Comparison of ENCODE assay signal across 8 cellular contexts in the genomic region with DNA sequence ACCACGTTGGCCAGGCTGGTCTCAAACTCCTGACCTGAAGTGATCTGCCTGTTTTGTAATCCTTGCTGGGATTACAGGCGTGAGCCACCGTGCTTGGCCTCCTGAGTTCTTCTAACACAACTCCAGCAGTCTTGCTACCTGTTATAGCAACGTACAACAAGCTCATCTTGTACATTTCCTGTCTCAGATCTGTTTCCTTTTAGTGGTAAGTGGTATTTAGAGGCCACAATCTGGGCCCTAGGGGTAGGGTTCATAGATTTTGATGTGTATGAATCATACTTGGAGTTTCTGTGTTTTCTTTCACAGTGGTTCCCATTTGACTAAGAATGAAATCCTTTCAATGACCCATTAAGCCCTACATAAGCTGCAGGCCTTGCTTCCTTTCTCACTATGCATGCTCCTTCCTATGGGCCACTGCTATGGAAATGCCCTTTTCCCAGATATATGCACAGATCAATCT. TPM values are rescaled to one million over a fixed set of nuclear protein-coding genes. Genes with fewer than 3 reads are reported as not detected.
DNase-seq lines count a peak whose midpoint lies in the region; ATAC-seq and TF ChIP-seq lines count a peak whose summit lies in the region.

No MANE protein-coding gene starts in this region.

- TF ChIP-seq POLR2A in esophagus muscularis mucosa (IDR thresholded peaks at IDR 0.05; ENCODE audit: low read depth): no peak

- intact Hi-C loops in esophagus muscularis mucosa (cut with DNase I): no loop called here

- H3K4me3 ChIP-seq in BLaER1 treated with 17β-estradiol and CSF1 and Interleukin-3, amounts not matched to agents 10 nM and 100 nM: no peak overlapping the region
- no peak overlapping the region for H3K4me3 ChIP-seq in skeletal muscle tissue (ENCODE audit: low read length in 3 of 3)
- H3K4me3 ChIP-seq in esophagus muscularis mucosa: no peak overlapping the region

- ATAC-seq in GM19351 (IDR thresholded peaks at IDR 0.05; ENCODE audit: unreplicated experiment) (peak; percentile 94), HG03280 (IDR thresholded peaks at IDR 0.05; ENCODE audit: unreplicated experiment) (peak; percentile 94)

- no peak for TF ChIP-seq EP300 in esophagus muscularis mucosa (IDR thresholded peaks at IDR 0.05)

- no peak for TF ChIP-seq CTCF in esophagus muscularis mucosa (IDR thresholded peaks at IDR 0.05)

- H3K9ac ChIP-seq in BLaER1 treated with 17β-estradiol and CSF1 and Interleukin-3, amounts not matched to agents 10 nM and 100 nM: peak overlapping the region in 5 of 11 experiments; percentile 13 to 52 (median 32); a peak in 5 of 22 replicates
- no peak overlapping the region for H3K9ac ChIP-seq in skeletal muscle tissue (ENCODE audit: low read depth in 1 of 3, low read length in 3 of 3)

- H3K9me3 ChIP-seq in BLaER1 treated with 17β-estradiol and CSF1 and Interleukin-3, amounts not matched to agents 10 nM and 100 nM (replicated peaks in 1 of 11): peaks cover 0 to 5% (median 0%) of the 10 kb centered on the region in 11 experiments; a peak in 1 of 22 replicates
- H3K9me3 ChIP-seq in skeletal muscle tissue (ENCODE audit: control insufficient read depth in 3 of 3, low read length in 3 of 3) (no peaks in the 10 kb centered on the region), esophagus muscularis mucosa (no peaks in the 10 kb centered on the region)

- peak overlapping the region; percentile 36 to 55 (median 47) for H3K4me2 ChIP-seq in BLaER1 treated with 17β-estradiol and CSF1 and Interleukin-3, amounts not matched to agents 10 nM and 100 nM

- H3K27me3 ChIP-seq in BLaER1 treated with 17β-estradiol and CSF1 and Interleukin-3, amounts not matched to agents 10 nM and 100 nM: no peaks in the 10 kb centered on the region
- H3K27me3 ChIP-seq in skeletal muscle tissue (ENCODE audit: control insufficient read depth in 3 of 3, insufficient read depth in 3 of 3, low read length in 3 of 3) (no peaks in the 10 kb centered on the region), esophagus muscularis mucosa (no peaks in the 10 kb centered on the region)

- peak overlapping the region in 10 of 11 experiments; percentile 33 to 67 (median 60); a peak in 21 of 22 replicates for H3K27ac ChIP-seq in BLaER1 treated with 17β-estradiol and CSF1 and Interleukin-3, amounts not matched to agents 10 nM and 100 nM
- peak overlapping the region; percentile 9 for H3K27ac ChIP-seq in skeletal muscle tissue (ENCODE audit: low read depth, low read length)
- H3K27ac ChIP-seq in esophagus muscularis mucosa (replicated peaks in 1 of 4): peak overlapping the region in 1 of 4 donors; percentile 15

- DNase-seq in SW480 (ENCODE audit: low spot score): peak; percentile 34
- peak; percentile 72 for DNase-seq in central memory CD4-positive, alpha-beta T cell
- no peak for DNase-seq in esophagus muscularis mucosa (ENCODE audit: extremely low spot score)
- no peak for DNase-seq in NCI-H128 (lab: John Stamatoyannopoulos, UW; ENCODE audit: unreplicated experiment)

- H3K4me1 ChIP-seq in BLaER1 treated with 17β-estradiol and CSF1 and Interleukin-3, amounts not matched to agents 10 nM and 100 nM: peaks cover 26 to 63% (median 46%) of the 10 kb centered on the region in 10 experiments
- peaks cover 9 to 32% (median 17%) of the 10 kb centered on the region in 3 donors for H3K4me1 ChIP-seq in skeletal muscle tissue (ENCODE audit: control insufficient read depth in 3 of 3, insufficient read depth in 3 of 3, low read length in 3 of 3)
- H3K4me1 ChIP-seq in esophagus muscularis mucosa: peaks cover 2 to 42% (median 36%) of the 10 kb centered on the region in 4 donors

- H4K20me1 ChIP-seq in BLaER1 treated with 17β-estradiol and CSF1 and Interleukin-3, amounts not matched to agents 10 nM and 100 nM: peaks cover 0 to 35% (median 18%) of the 10 kb centered on the region in 11 experiments; a peak in 18 of 22 replicates

- peaks cover 0 to 33% (median 5%) of the 10 kb centered on the region in 11 experiments; a peak in 16 of 22 replicates for H3K36me3 ChIP-seq in BLaER1 treated with 17β-estradiol and CSF1 and Interleukin-3, amounts not matched to agents 10 nM and 100 nM
- H3K36me3 ChIP-seq in skeletal muscle tissue (ENCODE audit: control insufficient read depth in 3 of 3, insufficient read depth in 3 of 3, low read length in 3 of 3): peaks cover 2 to 21% (median 3%) of the 10 kb centered on the region in 3 donors
- H3K36me3 ChIP-seq in esophagus muscularis mucosa: peaks cover 0 to 24% (median 11%) of the 10 kb centered on the region in 4 donors

- 70% methylated on average over 4 of the region's 4 CpGs for WGBS in esophagus muscularis mucosa

RNA-seq across cellular contexts. Expression of gene SYNCRIP, which starts 27.1 kb away (rescaled TPM):
- total RNA-seq in skeletal muscle tissue (62.6 TPM), esophagus muscularis mucosa (10 to 100 TPM; 74.4 to 88.1 (median 80.7) TPM)

Comparison
In these comparisons a context has a peak if more than half of its experiments do, and no peak if none do; other contexts are left out.
1. DNase-seq: peak in SW480 (single experiment) and central memory CD4-positive, alpha-beta T cell (single experiment); none in esophagus muscularis mucosa (single experiment) and NCI-H128 (single experiment).